25 cellular contexts compared by ENCODE assay signal in genomic region chr10:73581912-73582311, GRCh38. TPM values are rescaled to one million over a fixed set of nuclear protein-coding genes. Genes with fewer than 3 reads are reported as not detected.
DNase-seq lines count a peak whose midpoint lies in the region; ATAC-seq and TF ChIP-seq lines count a peak whose summit lies in the region.
"Had no signal": no experiment of that assay in that cellular context is flagged by ENCODE, and none has a peak within 500 bp of the region (broad histone marks: within the 10 kb centered on the region; RNA-seq: fewer than 3 reads in every experiment).

No MANE protein-coding gene starts in this region.

- H3K4me1 Mint-ChIP-seq in GM23338, result peaks cover 4% of the 10 kb centered on the region; the same call in 2 of the 3 replicates

- no peak overlapping the region for H3K4me3 ChIP-seq in GM23338
- peak overlapping the region in 11 of 59 donors; percentile 4 to 32 (median 14) for H3K4me3 ChIP-seq in dorsolateral prefrontal cortex
- H3K4me3 ChIP-seq in mesendoderm (ENCODE audit: low read length), result no peak overlapping the region
- no peak overlapping the region for H3K4me3 ChIP-seq in sigmoid colon
- H3K4me3 ChIP-seq: lung, tibial artery had no signal

- DNase-seq in GM23338 (ENCODE audit: low spot score) (no peak), dorsolateral prefrontal cortex (peak in 2 of 10 donors; percentile 19 to 54), mesendoderm (peak; percentile 19), sigmoid colon (no peak), SKM-1 (lab: John Stamatoyannopoulos, UW; ENCODE audit: unreplicated experiment) (no peak), NCI-H510A (lab: John Stamatoyannopoulos, UW) (no peak)
- DNase-seq in activated CD4-positive, CD25-positive, alpha-beta regulatory T cell (lab: John Stamatoyannopoulos, UW), result no peak
- DNase-seq: activated CD4-positive, alpha-beta T cell treated with anti-CD3 and anti-CD28 coated beads, Interleukin-2, amount 50 U/mL, for 4 hours; activated CD8-positive, alpha-beta memory T cell treated with anti-CD3 and anti-CD28 coated beads, Interleukin-2, amount 50 U/mL, for 48 hours; activated naive CD8-positive, alpha-beta T cell treated with anti-CD3 and anti-CD28 coated beads for 36 hours; effector memory CD4-positive, alpha-beta T cell; foreskin melanocyte; kidney; NCI-H1105; NCI-H2029; retina; stimulated activated CD4-positive, alpha-beta T cell treated with anti-CD3 and anti-CD28 coated beads, Interleukin-4, amount 100 ng/mL, for 4 hours; stimulated activated naive CD4-positive, alpha-beta T cell; tibial artery had no signal

- H3K4me2 ChIP-seq in GM23338, result no peak overlapping the region
- H3K4me2 ChIP-seq in mesendoderm (ENCODE audit: low read length), result no peak overlapping the region

- H2AFZ ChIP-seq in GM23338, result no peak overlapping the region

- H3K36me3 ChIP-seq in GM23338 (ENCODE audit: insufficient read depth) (no peaks in the 10 kb centered on the region), mesendoderm (ENCODE audit: control insufficient read depth, insufficient read depth, low read length) (no peaks in the 10 kb centered on the region), sigmoid colon (no peaks in the 10 kb centered on the region)
- H3K36me3 ChIP-seq: tibial artery had no signal

- no peak overlapping the region for H2BK5ac ChIP-seq in mesendoderm (ENCODE audit: low read length)

- no peak overlapping the region for H2BK15ac ChIP-seq in mesendoderm (replicated peaks; ENCODE audit: low read depth)

- no peaks in the 10 kb centered on the region for H3K9me3 ChIP-seq in sigmoid colon
- H3K9me3 ChIP-seq: tibial artery had no signal

- peaks cover 10% of the 10 kb centered on the region for H3K36me3 Mint-ChIP-seq in GM23338 (ENCODE audit: low read depth)
- H3K36me3 Mint-ChIP-seq: CD14-positive monocyte had no signal

- H3K56ac ChIP-seq in mesendoderm (ENCODE audit: low read length), result no peak overlapping the region

- TF ChIP-seq EP300 in sigmoid colon (IDR thresholded peaks at IDR 0.05), result no peak

- H4K20me1 ChIP-seq in GM23338 (replicated peaks; ENCODE audit: insufficient read depth), result no peaks in the 10 kb centered on the region

- H2BK120ac ChIP-seq in mesendoderm (ENCODE audit: low read depth, low read length), result no peak overlapping the region

- no peak overlapping the region for H3K23ac ChIP-seq in mesendoderm (ENCODE audit: low read length)

- H3K27me3 Mint-ChIP-seq in GM23338 (ENCODE audit: insufficient read depth, low read depth, poor library complexity), result peaks cover 7% of the 10 kb centered on the region
- H3K27me3 Mint-ChIP-seq: activated naive CD8-positive, alpha-beta T cell treated with anti-CD3 and anti-CD28 coated beads for 36 hours had no signal

- no peak overlapping the region for H3K9ac ChIP-seq in mesendoderm (ENCODE audit: low read length)

- H3K79me2 ChIP-seq in GM23338 (replicated peaks; ENCODE audit: insufficient read depth) (peaks cover 11% of the 10 kb centered on the region), mesendoderm (ENCODE audit: control insufficient read depth, insufficient read depth, low read length) (peaks cover 3% of the 10 kb centered on the region)

- TF ChIP-seq POLR2A in sigmoid colon (IDR thresholded peaks at IDR 0.05), result no peak

- H3K27ac Mint-ChIP-seq in GM23338, result 0 out of 2 replicates have a peak overlapping the region, but pooled peaks have one; percentile 5
- H3K27ac Mint-ChIP-seq: activated naive CD8-positive, alpha-beta T cell treated with anti-CD3 and anti-CD28 coated beads for 36 hours; activated T-helper 2 cell treated with anti-CD3 and anti-CD28 coated beads, Interferon-gamma antibody, Interleukin-2, Interleukin-4, amounts not matched to agents 10 μg/mL and 5 μg/mL and 100 μg/mL, durations not matched to agents 14 hours and 24 hours and 36 hours; CD14-positive monocyte had no signal

- intact Hi-C loops in dorsolateral prefrontal cortex (cut with DNase I) (loop anchor here in 1 of 2 donors (10.0 kb wide), 1 partner anchor 63 kb away; the partner anchor contains the start of gene MYOZ1), sigmoid colon (cut with DNase I) (no loop called here)

- H3K4me1 ChIP-seq in GM23338 (ENCODE audit: insufficient read depth), result no peaks in the 10 kb centered on the region
- no peaks in the 10 kb centered on the region for H3K4me1 ChIP-seq in mesendoderm (ENCODE audit: control insufficient read depth, low read depth, low read length)
- H3K4me1 ChIP-seq in sigmoid colon, result peaks cover 0 to 37% (median 27%) of the 10 kb centered on the region in 4 donors

- H3K27ac ChIP-seq in GM23338 (ENCODE audit: low read depth) (peak overlapping the region; percentile 27; the same call in 1 of the 2 replicates), dorsolateral prefrontal cortex (peak overlapping the region; percentile 43 to 99 (median 91)), mesendoderm (ENCODE audit: low read depth, low read length) (no peak overlapping the region), sigmoid colon (peak overlapping the region in 3 of 4 donors; percentile 10 to 35 (median 21))
- H3K27ac ChIP-seq: tibial artery had no signal

- H4K8ac ChIP-seq in mesendoderm (ENCODE audit: low read depth, low read length), result no peak overlapping the region

- no peak overlapping the region for H3K18ac ChIP-seq in mesendoderm (ENCODE audit: low read length)

- WGBS in mesendoderm (ENCODE audit: extremely low coverage, insufficient coverage, low lambda C conversion rate), result no CpG with 5 or more reads among the region's 2 CpGs
- 80 to 88% methylated on average over 2 of the region's 2 CpGs for WGBS in sigmoid colon, 2 donors

- no peaks in the 10 kb centered on the region for H3K9me2 ChIP-seq in GM23338 (ENCODE audit: insufficient read depth)

- no peak overlapping the region for H3K4me3 Mint-ChIP-seq in GM23338
- H3K4me3 Mint-ChIP-seq: activated naive CD8-positive, alpha-beta T cell treated with anti-CD3 and anti-CD28 coated beads for 36 hours; CD14-positive monocyte had no signal

- peaks cover 5% of the 10 kb centered on the region; the same call in 1 of the 3 replicates for H3K9me3 Mint-ChIP-seq in GM23338
- H3K9me3 Mint-ChIP-seq: activated naive CD8-positive, alpha-beta T cell treated with anti-CD3 and anti-CD28 coated beads for 36 hours; activated T-helper 2 cell treated with anti-CD3 and anti-CD28 coated beads, Interferon-gamma antibody, Interleukin-2, Interleukin-4, amounts not matched to agents 10 μg/mL and 5 μg/mL and 100 μg/mL, durations not matched to agents 14 hours and 24 hours and 36 hours had no signal

- H3K4ac ChIP-seq in mesendoderm (ENCODE audit: low read depth, low read length), result no peak overlapping the region

- H3K27me3 ChIP-seq in GM23338 (ENCODE audit: insufficient read depth), result no peaks in the 10 kb centered on the region
- no peaks in the 10 kb centered on the region for H3K27me3 ChIP-seq in dorsolateral prefrontal cortex
- no peaks in the 10 kb centered on the region for H3K27me3 ChIP-seq in mesendoderm (ENCODE audit: insufficient read depth, low read length, poor library complexity)
- H3K27me3 ChIP-seq in sigmoid colon, result no peaks in the 10 kb centered on the region
- H3K27me3 ChIP-seq: tibial artery had no signal

- no peak overlapping the region for H4K5ac ChIP-seq in mesendoderm (ENCODE audit: low read length)

- no peak for TF ChIP-seq CTCF in GM23338 (conservative IDR thresholded peaks at IDR 0.05; ENCODE audit: low read depth in 2 of 2)
- TF ChIP-seq CTCF in dorsolateral prefrontal cortex (IDR thresholded peaks at IDR 0.05 in 54 of 56, conservative IDR thresholded peaks at IDR 0.05 in 2 of 56; ENCODE audit: low read depth in 1 of 56, partially characterized antibody in 56 of 56), result no peak
- TF ChIP-seq CTCF in sigmoid colon (IDR thresholded peaks at IDR 0.05), result no peak

- H3F3A ChIP-seq in GM23338 (replicated peaks; ENCODE audit: low read depth), result no peaks in the 10 kb centered on the region

- H2AK5ac ChIP-seq in mesendoderm (ENCODE audit: low read length), result no peak overlapping the region

- H3K79me1 ChIP-seq in mesendoderm (ENCODE audit: low read length), result peaks cover 6% of the 10 kb centered on the region

- ATAC-seq in GM23338 (peak; percentile 71), HG02759 (IDR thresholded peaks at IDR 0.05; ENCODE audit: unreplicated experiment) (no peak)
- ATAC-seq: esophagus mucosa had no signal

TF ChIP-seq in GM23338, 12 proteins besides CTCF, POLR2A, EP300 and RAD21:
- no peak for TF ChIP-seq CREB1 (CRISPR knock-in tag; IDR thresholded peaks at IDR 0.05; ENCODE audit: low read depth)
- TF ChIP-seq EZH2 (IDR thresholded peaks at IDR 0.05; ENCODE audit: low read depth, unreplicated experiment), result no peak
- no peak for TF ChIP-seq EZH2phosphoT487 (IDR thresholded peaks at IDR 0.05; ENCODE audit: unreplicated experiment)
- no peak for TF ChIP-seq ETS1 (IDR thresholded peaks at IDR 0.05)
- TF ChIP-seq NANOG (IDR thresholded peaks at IDR 0.05; ENCODE audit: borderline replicate concordance), result no peak
- TF ChIP-seq POLR2AphosphoS5 (IDR thresholded peaks at IDR 0.05; ENCODE audit: low read depth), result no peak

RNA-seq across cellular contexts. Expression of gene USP54, which starts 9.2 kb away (rescaled TPM):
- total RNA-seq in GM23338 (2014; rRNA removed; shearing (Covaris generic)), result 27.4 and 29.2 TPM in 2 replicates
- polyA plus RNA-seq in GM23338 (2016; fragmentation: Nextera tagmentation; extraction: Ambion mirVana) (12.8 and 15.1 TPM in 2 replicates), sigmoid colon (10 to 100 TPM; 14.4 to 19.1 (median 18.5) TPM)
- total RNA-seq in dorsolateral prefrontal cortex (100 to 1,000 TPM in 119 of 120 experiments, 10 to 100 TPM in 1; 91.9 to 623 (median 231) TPM), sigmoid colon (10 to 100 TPM; 30.8 to 71.2 (median 40.6) TPM)
- polyA plus RNA-seq in mesendoderm (2013, experiment 1 of 2), result 17.7 TPM
- polyA plus RNA-seq in mesendoderm (2013, experiment 2 of 2), result 17.4 TPM

RNA-seq across cellular contexts. Expression of gene MYOZ1, which starts 59.4 kb away (rescaled TPM):
- total RNA-seq in GM23338 (2014; rRNA removed; shearing (Covaris generic)), result 2.4 and 3.2 TPM in 2 replicates
- polyA plus RNA-seq in GM23338 (2016; fragmentation: Nextera tagmentation; extraction: Ambion mirVana) (1.9 and 2.7 TPM in 2 replicates), sigmoid colon (1 to 10 TPM in 1 of 3 donors, under 1 TPM in 1, not detected in 1; 0.17 to 1.2 TPM)
- total RNA-seq in dorsolateral prefrontal cortex (1 to 10 TPM in 52 of 120 experiments, under 1 TPM in 60, not detected in 8; 0.30 to 2.4 (median 0.94) TPM), sigmoid colon (not detected)
- 0.76 TPM for polyA plus RNA-seq in mesendoderm (2013, experiment 1 of 2)
- 1.1 TPM for polyA plus RNA-seq in mesendoderm (2013, experiment 2 of 2)
- total RNA-seq: activated naive CD8-positive, alpha-beta T cell treated with anti-CD3 and anti-CD28 coated beads for 36 hours; activated T-helper 2 cell treated with anti-CD3 and anti-CD28 coated beads, Interferon-gamma antibody, Interleukin-2, Interleukin-4, amounts not matched to agents 10 μg/mL and 5 μg/mL and 100 μg/mL, durations not matched to agents 14 hours and 24 hours and 36 hours had no signal
- polyA plus RNA-seq: AG04450, CD14-positive monocyte had no signal
